In the genomic region with DNA sequence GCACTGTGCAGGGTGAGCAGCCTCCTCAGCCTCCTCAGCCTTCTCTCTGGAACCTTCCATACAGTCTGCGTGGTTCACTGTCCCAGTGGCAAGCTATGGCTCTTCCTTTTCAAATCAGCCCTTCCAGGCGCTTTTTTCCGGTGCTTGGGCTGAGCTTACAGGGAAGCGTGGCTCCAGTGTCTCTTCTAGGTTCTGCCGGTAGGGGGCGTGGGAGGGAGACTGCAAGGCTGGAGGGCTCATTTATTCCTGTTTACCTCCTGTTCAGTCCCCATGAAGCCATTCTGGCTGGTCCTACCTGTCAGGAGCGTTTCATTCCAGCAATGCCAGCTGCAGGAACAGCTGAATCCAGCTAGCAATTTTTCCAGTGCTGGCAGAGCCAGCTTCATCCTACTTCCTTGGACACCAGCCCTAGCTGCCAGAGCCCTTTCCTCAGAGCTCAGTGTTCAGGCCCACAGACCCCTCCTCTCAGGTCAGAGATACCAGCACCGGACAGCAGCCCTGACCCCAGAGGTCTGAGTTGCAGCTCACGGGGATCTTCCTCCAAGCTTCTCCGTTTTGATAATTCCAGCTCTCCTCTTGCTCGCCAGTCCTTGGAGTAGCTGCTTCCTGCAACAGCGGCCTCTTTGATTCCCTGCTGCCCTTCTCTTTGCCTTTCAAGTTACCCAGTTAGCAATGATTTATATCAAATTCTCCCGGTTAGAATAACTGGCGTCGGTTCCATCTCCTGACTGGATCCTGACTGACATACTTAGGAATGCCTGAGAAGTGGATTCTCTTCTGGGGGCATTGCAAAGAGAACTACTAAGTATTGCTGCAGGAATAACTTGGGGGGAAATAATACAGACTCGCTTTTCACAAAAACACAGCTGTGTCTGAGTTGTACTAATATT, we compare ENCODE assay signal across 9 cellular contexts.
DNase-seq lines count a peak whose midpoint lies in the region; ATAC-seq and TF ChIP-seq lines count a peak whose summit lies in the region.
"Had no signal": no experiment of that assay in that cellular context is flagged by ENCODE, and none has a peak within 500 bp of the region (broad histone marks: within the 10 kb centered on the region; RNA-seq: fewer than 3 reads in every experiment).

No MANE protein-coding gene starts in this region.

- intact Hi-C loops in Panc1 (cut with micrococcal nuclease; ENCODE audit: unreplicated experiment) (no loop called here), thyroid gland (cut with DNase I) (no loop called here)

- POLR2A ChIA-PET in Panc1 (lab: Charles Lee), result no interaction called here

- no peaks in the 10 kb centered on the region for H3K27me3 ChIP-seq in Panc1 (ENCODE audit: control insufficient read depth, insufficient read depth, low read length)
- no peaks in the 10 kb centered on the region for H3K27me3 ChIP-seq in thyroid gland

- H3K4me1 Mint-ChIP-seq in stimulated activated naive CD8-positive, alpha-beta T cell treated with anti-CD3 and anti-CD28 coated beads, Interleukin-15, amount 100 ng/mL, for 72 hours, result no peaks in the 10 kb centered on the region

- CTCF ChIA-PET in Panc1 (lab: Charles Lee), result interaction anchor here (0.6 kb wide), 1 partner anchor 107 kb away, joined by 3 read pairs; no protein-coding TSS in a partner anchor

- WGBS in thyroid gland, 2 donors, result 51 to 59% methylated on average over 16 of the region's 16 CpGs

- no peak overlapping the region for H3K27ac Mint-ChIP-seq in stimulated activated naive CD8-positive, alpha-beta T cell treated with anti-CD3 and anti-CD28 coated beads, Interleukin-15, amount 100 ng/mL, for 72 hours

- peaks cover 43% of the 10 kb centered on the region for H3K27me3 Mint-ChIP-seq in stimulated activated naive CD8-positive, alpha-beta T cell treated with anti-CD3 and anti-CD28 coated beads, Interleukin-15, amount 100 ng/mL, for 72 hours

- H3K27ac ChIP-seq in Panc1 (ENCODE audit: low read length) (no peak overlapping the region), thyroid gland (no peak overlapping the region)

- BruUV-seq in Panc1 (replicated peaks; lab: Mats Ljungman, UMichigan), result no TSS peak

- H3K4me3 ChIP-seq in Panc1 (ENCODE audit: low read depth in 2 of 2, low read length in 2 of 2) (no peak overlapping the region), thyroid gland (replicated peaks in 1 of 3) (no peak overlapping the region)

- ATAC-seq in stimulated activated naive CD8-positive, alpha-beta T cell treated with anti-CD3 and anti-CD28 coated beads, Interleukin-15, Interleukin-2, amounts not matched to agents 100 U/mL and 50 U/mL, for 24 hours, result no peak
- ATAC-seq in stimulated activated naive CD8-positive, alpha-beta T cell treated with anti-CD3 and anti-CD28 coated beads, Interleukin-15, amount 100 ng/mL, for 72 hours, result no peak
- ATAC-seq in Panc1, result no peak
- ATAC-seq in GM21423 (IDR thresholded peaks at IDR 0.05; ENCODE audit: unreplicated experiment), result no peak

- no peaks in the 10 kb centered on the region for H3K9me3 ChIP-seq in Panc1 (ENCODE audit: control insufficient read depth, insufficient read depth, low read depth, low read length)
- H3K9me3 ChIP-seq in thyroid gland, result no peaks in the 10 kb centered on the region

- H3K4me3 Mint-ChIP-seq in stimulated activated naive CD8-positive, alpha-beta T cell treated with anti-CD3 and anti-CD28 coated beads, Interleukin-15, amount 100 ng/mL, for 72 hours, result no peak overlapping the region

- no peak for TF ChIP-seq POLR2A in thyroid gland (IDR thresholded peaks at IDR 0.05)

- in situ Hi-C loops in Panc1 (cut with HindIII; ENCODE audit: low pct_unique_long_range_greater_than_20kb, low sequenced_read_pairs), result no loop called here

- no peaks in the 10 kb centered on the region for H3K9me3 Mint-ChIP-seq in stimulated activated naive CD8-positive, alpha-beta T cell treated with anti-CD3 and anti-CD28 coated beads, Interleukin-15, amount 100 ng/mL, for 72 hours

- DNase-seq in stimulated activated naive CD8-positive, alpha-beta T cell treated with anti-CD3 and anti-CD28 coated beads, Interleukin-15, Interleukin-2, amounts not matched to agents 100 U/mL and 50 U/mL, for 24 hours, result peak; percentile 21
- DNase-seq in stimulated activated naive CD8-positive, alpha-beta T cell treated with anti-CD3 and anti-CD28 coated beads, Interleukin-15, amount 100 ng/mL, for 72 hours, result no peak
- DNase-seq in Panc1 (ENCODE audit: low read depth, low spot score), result no peak
- DNase-seq in fibroblast of peridontal ligament (ENCODE audit: extremely low read depth), result peak; percentile 28
- no peak for DNase-seq in thyroid gland
- no peak for DNase-seq in NCI-H2171 treated with DMSO at 0.1 percent for 48 hours (lab: John Stamatoyannopoulos, UW)
- DNase-seq in middle frontal gyrus (ENCODE audit: extremely low spot score, low spot score), result no peak
- DNase-seq: NCI-H1436 had no signal

- no peaks in the 10 kb centered on the region for H3K36me3 ChIP-seq in Panc1 (ENCODE audit: control insufficient read depth, insufficient read depth, low read length)
- H3K36me3 ChIP-seq in thyroid gland, result no peaks in the 10 kb centered on the region

- H3K4me1 ChIP-seq in Panc1 (ENCODE audit: control insufficient read depth, insufficient read depth, low read length) (no peaks in the 10 kb centered on the region), thyroid gland (no peaks in the 10 kb centered on the region)

- TF ChIP-seq CTCF in Panc1 (IDR thresholded peaks at IDR 0.05), result peak; percentile 51
- TF ChIP-seq CTCF in thyroid gland (IDR thresholded peaks at IDR 0.05), result no peak

Comparison
In these comparisons a context has a peak if more than half of its experiments do, and no peak if none do; other contexts are left out.
1. DNase-seq: peak in stimulated activated naive CD8-positive, alpha-beta T cell treated with anti-CD3 and anti-CD28 coated beads, Interleukin-15, Interleukin-2, amounts not matched to agents 100 U/mL and 50 U/mL, for 24 hours (single experiment) and fibroblast of peridontal ligament (single experiment); none in stimulated activated naive CD8-positive, alpha-beta T cell treated with anti-CD3 and anti-CD28 coated beads, Interleukin-15, amount 100 ng/mL, for 72 hours (0 of 2), Panc1 (single experiment), thyroid gland (0 of 2), NCI-H2171 treated with DMSO at 0.1 percent for 48 hours (single experiment) and middle frontal gyrus (single experiment).